In genomic region chr10:128629111-128630096, GRCh38 we compare ENCODE assay signal across 18 cellular contexts.
DNase-seq lines count a peak whose midpoint lies in the region; ATAC-seq and TF ChIP-seq lines count a peak whose summit lies in the region.
"Had no signal": no experiment of that assay in that cellular context is flagged by ENCODE, and none has a peak within 500 bp of the region (broad histone marks: within the 10 kb centered on the region; RNA-seq: fewer than 3 reads in every experiment).

No MANE protein-coding gene starts in this region.

- H3K36me3 ChIP-seq in HEK293 (ENCODE audit: control insufficient read depth in 2 of 2, insufficient read depth in 1 of 2, low read length in 2 of 2) (no peaks in the 10 kb centered on the region), WERI-Rb-1 (no peaks in the 10 kb centered on the region), gastrocnemius medialis (no peaks in the 10 kb centered on the region)
- H3K36me3 ChIP-seq: transverse colon had no signal

- H3K4me3 ChIP-seq in HEK293 (ENCODE audit: low read depth, low read length): no peak overlapping the region
- no peak overlapping the region for H3K4me3 ChIP-seq in WERI-Rb-1 (ENCODE audit: low read depth, low read length)
- no peak overlapping the region for H3K4me3 ChIP-seq in skeletal muscle cell (ENCODE audit: low read depth, low read length)
- no peak overlapping the region for H3K4me3 ChIP-seq in gastrocnemius medialis
- H3K4me3 ChIP-seq: transverse colon had no signal

- no peak overlapping the region for H3K27ac ChIP-seq in HEK293 (ENCODE audit: extremely low read depth, low read depth, low read length)
- no peak overlapping the region for H3K27ac ChIP-seq in WERI-Rb-1
- H3K27ac ChIP-seq in foreskin keratinocyte: no peak overlapping the region
- no peak overlapping the region for H3K27ac ChIP-seq in gastrocnemius medialis
- H3K27ac ChIP-seq: transverse colon had no signal

- H3K4me1 Mint-ChIP-seq in chondrocyte (ENCODE audit: low read depth): peaks cover 3% of the 10 kb centered on the region

- no peak for TF ChIP-seq POLR2A in gastrocnemius medialis (IDR thresholded peaks at IDR 0.05)

- peak; percentile 67 for DNase-seq in WERI-Rb-1
- DNase-seq in foreskin keratinocyte: peak; percentile 51 to 54
- DNase-seq in skeletal muscle cell (ENCODE audit: low read depth): peak; percentile 77
- no peak for DNase-seq in gastrocnemius medialis
- no peak for DNase-seq in chondrocyte (ENCODE audit: low spot score)
- no peak for DNase-seq in iPS-NIHi11 (ENCODE audit: low spot score)
- DNase-seq: activated CD4-positive, alpha-beta T cell treated with anti-CD3 and anti-CD28 coated beads for 1 hour; CD4-positive, CD25-positive, alpha-beta regulatory T cell; erythroblast; GF-D8; NCI-H1092; nephron progenitor cell; right cardiac atrium; stimulated activated CD4-positive, alpha-beta T cell treated with anti-CD3 and anti-CD28 coated beads, Interleukin-4, amount 100 ng/mL, for 1 hour; transverse colon had no signal

- H3K4me1 ChIP-seq in HEK293 (ENCODE audit: control insufficient read depth, insufficient read depth, low read length): no peaks in the 10 kb centered on the region
- H3K4me1 ChIP-seq in foreskin keratinocyte: no peaks in the 10 kb centered on the region
- peaks cover 0 to 4% of the 10 kb centered on the region in 2 donors for H3K4me1 ChIP-seq in gastrocnemius medialis

- TF ChIP-seq CTCF in HEK293 (tag by site-specific recombination; IDR thresholded peaks at IDR 0.05): no peak
- TF ChIP-seq CTCF in WERI-Rb-1 (IDR thresholded peaks at IDR 0.05; ENCODE audit: low read depth, low read length): peak; percentile 5; the same call in 1 of the 2 replicates
- no peak for TF ChIP-seq CTCF in foreskin keratinocyte (conservative IDR thresholded peaks at IDR 0.05)
- TF ChIP-seq CTCF in gastrocnemius medialis (IDR thresholded peaks at IDR 0.05 in 4 of 5, conservative IDR thresholded peaks at IDR 0.05 in 1 of 5): no peak
- TF ChIP-seq CTCF in chondrocyte (IDR thresholded peaks at IDR 0.05): no peak

- H3K27ac Mint-ChIP-seq in chondrocyte (ENCODE audit: unreplicated experiment): no peak overlapping the region
- H3K27ac Mint-ChIP-seq: activated naive CD4-positive, alpha-beta T cell treated with anti-CD3 and anti-CD28 coated beads, Interleukin-2, amount 50 U/mL, for 72 hours; CD4-positive, CD25-positive, alpha-beta regulatory T cell had no signal

- peak; percentile 96 for ATAC-seq in foreskin keratinocyte
- no peak for ATAC-seq in gastrocnemius medialis
- no peak for ATAC-seq in HG03457 (IDR thresholded peaks at IDR 0.05; ENCODE audit: unreplicated experiment)
- ATAC-seq: right cardiac atrium had no signal

- no peaks in the 10 kb centered on the region for H3K27me3 Mint-ChIP-seq in chondrocyte (ENCODE audit: low read depth)
- H3K27me3 Mint-ChIP-seq: CD4-positive, CD25-positive, alpha-beta regulatory T cell had no signal

- CTCF ChIA-PET in HEK293 (lab: Yijun Ruan, JAX): interaction anchor here (0.7 kb wide), 1 partner anchor 38 kb away, joined by 3 read pairs; no protein-coding TSS in a partner anchor

- intact Hi-C loops in gastrocnemius medialis (cut with DNase I; ENCODE audit: low total_unique reads): no loop called here

- H3K36me3 Mint-ChIP-seq in chondrocyte (ENCODE audit: low read depth): no peaks in the 10 kb centered on the region
- H3K36me3 Mint-ChIP-seq: activated naive CD4-positive, alpha-beta T cell treated with anti-CD3 and anti-CD28 coated beads, Interleukin-2, amount 50 U/mL, for 72 hours; CD4-positive, CD25-positive, alpha-beta regulatory T cell had no signal

- POLR2A ChIA-PET in HEK293 (lab: Yijun Ruan, JAX): no interaction called here

- in situ Hi-C loops in gastrocnemius medialis (cut with MboI; ENCODE audit: low sequenced_read_pairs in 4 of 4): no loop called here

- no peaks in the 10 kb centered on the region for H3K9me3 Mint-ChIP-seq in chondrocyte (ENCODE audit: low read depth)
- H3K9me3 Mint-ChIP-seq: activated naive CD4-positive, alpha-beta T cell treated with anti-CD3 and anti-CD28 coated beads, Interleukin-2, amount 50 U/mL, for 72 hours; CD4-positive, CD25-positive, alpha-beta regulatory T cell; nephron progenitor cell had no signal

- H3K27me3 ChIP-seq in WERI-Rb-1 (ENCODE audit: insufficient read depth, low read depth, severe bottlenecking) (no peaks in the 10 kb centered on the region), foreskin keratinocyte (no peaks in the 10 kb centered on the region), gastrocnemius medialis (no peaks in the 10 kb centered on the region)
- H3K27me3 ChIP-seq: transverse colon had no signal

- no peak overlapping the region for H3K4me3 Mint-ChIP-seq in chondrocyte (ENCODE audit: unreplicated experiment)
- H3K4me3 Mint-ChIP-seq: CD4-positive, CD25-positive, alpha-beta regulatory T cell; nephron progenitor cell had no signal

- H3K9me3 ChIP-seq in HEK293 (ENCODE audit: control insufficient read depth, insufficient read depth, low read depth, low read length) (no peaks in the 10 kb centered on the region), WERI-Rb-1 (ENCODE audit: severe bottlenecking) (no peaks in the 10 kb centered on the region), gastrocnemius medialis (no peaks in the 10 kb centered on the region)
- H3K9me3 ChIP-seq: transverse colon had no signal

TF ChIP-seq in HEK293, 187 proteins besides CTCF, POLR2A, EP300 and RAD21:
- TF ChIP-seq GLIS2 (tag by site-specific recombination; IDR thresholded peaks at IDR 0.05) (no peak), TCF7L2 (IDR thresholded peaks at IDR 0.05; ENCODE audit: borderline replicate concordance, low read depth, low read length) (no peak), ZIC2 (tag by site-specific recombination; IDR thresholded peaks at IDR 0.05) (0 out of 2 replicates have a peak, but pooled peaks have one; percentile 24), ZNF830 (tag by site-specific recombination; IDR thresholded peaks at IDR 0.05; ENCODE audit: low read depth) (no peak), HOXC10 (CRISPR knock-in tag; IDR thresholded peaks at IDR 0.05) (no peak), ZBTB48 (tag by site-specific recombination; IDR thresholded peaks at IDR 0.05) (no peak)
TF ChIP-seq in HEK293: peak in this region for 1.

Comparison
In these comparisons a context has a peak if more than half of its experiments do, and no peak if none do; other contexts are left out.
1. DNase-seq: peak in WERI-Rb-1 (single experiment), foreskin keratinocyte (2 of 2) and skeletal muscle cell (single experiment); none in gastrocnemius medialis (0 of 2), chondrocyte (single experiment) and iPS-NIHi11 (single experiment).